In genomic region chr4:185702147-185702663, GRCh38 we compare ENCODE assay signal across 16 cellular contexts.
"Had no signal": no experiment of that assay in that cellular context is flagged by ENCODE, and none has a peak within 500 bp of the region (broad histone marks: within the 10 kb centered on the region; RNA-seq: fewer than 3 reads in every experiment).

No MANE protein-coding gene starts in this region.

- ATAC-seq: activated CD4-positive, CD25-positive, alpha-beta regulatory T cell treated with anti-CD3 and anti-CD28 coated beads, Interleukin-2, amount 50 U/mL, for 24 hours; lower lobe of right lung had no signal

- H3K36me3 Mint-ChIP-seq: activated naive CD8-positive, alpha-beta T cell treated with anti-CD3 and anti-CD28 coated beads, Interleukin-2, amount 10 ng/mL, durations not matched to agents 7 days and 5 days had no signal

- H3K27me3 ChIP-seq: breast epithelium, upper lobe of left lung had no signal

- H3K4me3 ChIP-seq: breast epithelium, lower lobe of right lung, smooth muscle cell, upper lobe of left lung had no signal

- H3K4me1 Mint-ChIP-seq: activated naive CD8-positive, alpha-beta T cell treated with anti-CD3 and anti-CD28 coated beads, Interleukin-2, amount 10 ng/mL, durations not matched to agents 7 days and 5 days; nephron had no signal

- H3K27ac ChIP-seq: breast epithelium, lower lobe of right lung, upper lobe of left lung had no signal

- H3K36me3 ChIP-seq: breast epithelium, lower lobe of right lung, upper lobe of left lung had no signal

- H3K9me3 ChIP-seq: lower lobe of right lung had no signal

- DNase-seq: activated naive CD4-positive, alpha-beta T cell; activated naive CD8-positive, alpha-beta T cell treated with anti-CD3 and anti-CD28 coated beads, Interleukin-2, amount 10 ng/mL, durations not matched to agents 7 days and 5 days; activated T-cell treated with anti-CD3 and anti-CD28 coated beads for 4 hours; anterior cingulate cortex; lower lobe of right lung; nucleus accumbens; stimulated activated CD4-positive, alpha-beta T cell treated with anti-CD3 and anti-CD28 coated beads, Interleukin-4, amount 100 ng/mL, for 4 hours; stimulated activated CD8-positive, alpha-beta memory T cell treated with anti-CD3 and anti-CD28 coated beads, Interleukin-4, amount 100 ng/mL, for 48 hours; stimulated activated naive CD4-positive, alpha-beta T cell treated with Interleukin-2 at 50 U/mL for 16 hours; substantia nigra; SW 1271; upper lobe of left lung had no signal

- H3K27me3 Mint-ChIP-seq: activated naive CD8-positive, alpha-beta T cell treated with anti-CD3 and anti-CD28 coated beads, Interleukin-2, amount 10 ng/mL, durations not matched to agents 7 days and 5 days had no signal

- H3K4me1 ChIP-seq: breast epithelium, lower lobe of right lung, upper lobe of left lung had no signal

- H3K27ac Mint-ChIP-seq: activated naive CD8-positive, alpha-beta T cell treated with anti-CD3 and anti-CD28 coated beads, Interleukin-2, amount 10 ng/mL, durations not matched to agents 7 days and 5 days; nephron had no signal

- H3K4me3 Mint-ChIP-seq: activated naive CD8-positive, alpha-beta T cell treated with anti-CD3 and anti-CD28 coated beads, Interleukin-2, amount 10 ng/mL, durations not matched to agents 7 days and 5 days; nephron had no signal
